Comparison of ENCODE assay signal across 1 cellular context in the genomic region with DNA sequence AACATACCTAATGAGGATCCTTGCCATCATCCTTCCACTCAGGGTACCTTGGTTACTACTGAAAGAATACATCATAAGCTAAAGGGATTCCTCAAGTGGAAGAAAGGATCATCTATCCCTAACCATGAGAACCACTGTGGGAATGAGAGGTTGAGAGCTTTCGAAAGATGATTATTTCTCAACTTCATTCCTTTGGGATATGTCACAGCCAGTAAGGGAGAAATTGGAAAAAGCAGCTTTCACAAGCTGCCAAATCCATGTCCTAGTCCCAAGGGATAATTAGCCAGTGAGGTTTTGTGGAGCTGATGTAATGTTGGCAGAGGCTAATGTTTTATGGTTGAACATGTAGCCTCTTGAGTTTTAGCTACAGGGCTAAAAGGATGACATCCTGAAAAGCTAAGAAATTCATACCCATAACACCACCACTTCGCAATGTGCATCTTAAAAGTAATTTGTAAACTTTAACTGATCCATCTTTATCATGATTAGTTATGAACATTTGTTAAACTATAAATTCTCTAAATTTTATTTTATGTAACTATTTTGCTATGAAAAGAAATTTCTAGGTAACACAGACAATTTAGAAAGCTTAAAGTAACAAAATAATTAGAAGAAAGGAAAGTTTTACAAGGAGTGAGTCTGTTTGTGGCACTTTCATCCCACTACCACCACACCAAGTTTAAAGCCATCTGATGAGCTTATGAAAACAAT.
TF ChIP-seq lines count a peak whose summit lies in the region.

No MANE protein-coding gene starts in this region.

TF ChIP-seq in HEK293, 187 proteins besides CTCF, POLR2A, EP300 and RAD21 (continued from another document and continues in another):
- TF ChIP-seq, protein P1, sequence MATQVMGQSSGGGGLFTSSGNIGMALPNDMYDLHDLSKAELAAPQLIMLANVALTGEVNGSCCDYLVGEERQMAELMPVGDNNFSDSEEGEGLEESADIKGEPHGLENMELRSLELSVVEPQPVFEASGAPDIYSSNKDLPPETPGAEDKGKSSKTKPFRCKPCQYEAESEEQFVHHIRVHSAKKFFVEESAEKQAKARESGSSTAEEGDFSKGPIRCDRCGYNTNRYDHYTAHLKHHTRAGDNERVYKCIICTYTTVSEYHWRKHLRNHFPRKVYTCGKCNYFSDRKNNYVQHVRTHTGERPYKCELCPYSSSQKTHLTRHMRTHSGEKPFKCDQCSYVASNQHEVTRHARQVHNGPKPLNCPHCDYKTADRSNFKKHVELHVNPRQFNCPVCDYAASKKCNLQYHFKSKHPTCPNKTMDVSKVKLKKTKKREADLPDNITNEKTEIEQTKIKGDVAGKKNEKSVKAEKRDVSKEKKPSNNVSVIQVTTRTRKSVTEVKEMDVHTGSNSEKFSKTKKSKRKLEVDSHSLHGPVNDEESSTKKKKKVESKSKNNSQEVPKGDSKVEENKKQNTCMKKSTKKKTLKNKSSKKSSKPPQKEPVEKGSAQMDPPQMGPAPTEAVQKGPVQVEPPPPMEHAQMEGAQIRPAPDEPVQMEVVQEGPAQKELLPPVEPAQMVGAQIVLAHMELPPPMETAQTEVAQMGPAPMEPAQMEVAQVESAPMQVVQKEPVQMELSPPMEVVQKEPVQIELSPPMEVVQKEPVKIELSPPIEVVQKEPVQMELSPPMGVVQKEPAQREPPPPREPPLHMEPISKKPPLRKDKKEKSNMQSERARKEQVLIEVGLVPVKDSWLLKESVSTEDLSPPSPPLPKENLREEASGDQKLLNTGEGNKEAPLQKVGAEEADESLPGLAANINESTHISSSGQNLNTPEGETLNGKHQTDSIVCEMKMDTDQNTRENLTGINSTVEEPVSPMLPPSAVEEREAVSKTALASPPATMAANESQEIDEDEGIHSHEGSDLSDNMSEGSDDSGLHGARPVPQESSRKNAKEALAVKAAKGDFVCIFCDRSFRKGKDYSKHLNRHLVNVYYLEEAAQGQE (tag by site-specific recombination; IDR thresholded peaks at IDR 0.05): no peak
- no peak for TF ChIP-seq YY1 (tag by site-specific recombination; IDR thresholded peaks at IDR 0.05)
- peak; percentile 95 for TF ChIP-seq ZEB2 (tag by site-specific recombination; IDR thresholded peaks at IDR 0.05)
- TF ChIP-seq IKZF3 (tag by site-specific recombination; IDR thresholded peaks at IDR 0.05): peak; percentile 85
- no peak for TF ChIP-seq ZNF404 (tag by site-specific recombination; IDR thresholded peaks at IDR 0.05)
- TF ChIP-seq ZNF768 (tag by site-specific recombination; IDR thresholded peaks at IDR 0.05): no peak
- no peak for TF ChIP-seq ZNF202 (tag by site-specific recombination; IDR thresholded peaks at IDR 0.05; ENCODE audit: borderline replicate concordance)
- TF ChIP-seq ZSCAN30 (tag by site-specific recombination; IDR thresholded peaks at IDR 0.05): peak; percentile 54; the same call in 1 of the 2 replicates
- no peak for TF ChIP-seq ZNF138 (tag by site-specific recombination; IDR thresholded peaks at IDR 0.05; ENCODE audit: borderline replicate concordance)
- TF ChIP-seq TRIM28 (IDR thresholded peaks at IDR 0.05; ENCODE audit: borderline replicate concordance, low read length): peak; percentile 51; the same call in 1 of the 2 replicates
- TF ChIP-seq, protein P2, sequence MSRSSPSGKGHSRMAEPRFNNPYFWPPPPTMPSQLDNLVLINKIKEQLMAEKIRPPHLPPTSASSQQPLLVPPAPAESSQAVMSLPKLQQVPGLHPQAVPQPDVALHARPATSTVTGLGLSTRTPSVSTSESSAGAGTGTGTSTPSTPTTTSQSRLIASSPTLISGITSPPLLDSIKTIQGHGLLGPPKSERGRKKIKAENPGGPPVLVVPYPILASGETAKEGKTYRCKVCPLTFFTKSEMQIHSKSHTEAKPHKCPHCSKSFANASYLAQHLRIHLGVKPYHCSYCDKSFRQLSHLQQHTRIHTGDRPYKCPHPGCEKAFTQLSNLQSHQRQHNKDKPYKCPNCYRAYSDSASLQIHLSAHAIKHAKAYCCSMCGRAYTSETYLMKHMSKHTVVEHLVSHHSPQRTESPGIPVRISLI (tag by site-specific recombination; IDR thresholded peaks at IDR 0.05): peak; percentile 39; the same call in 1 of the 2 replicates
- peak; percentile 92 for TF ChIP-seq ZNF629 (tag by site-specific recombination; IDR thresholded peaks at IDR 0.05)
- no peak for TF ChIP-seq KLF7 (tag by site-specific recombination; IDR thresholded peaks at IDR 0.05; ENCODE audit: borderline replicate concordance)
- peak; percentile 61 for TF ChIP-seq ZBTB17 (tag by site-specific recombination; IDR thresholded peaks at IDR 0.05)
- TF ChIP-seq HOXA7 (CRISPR knock-in tag; IDR thresholded peaks at IDR 0.05; ENCODE audit: borderline replicate concordance): no peak
- no peak for TF ChIP-seq BCL11B (tag by site-specific recombination; IDR thresholded peaks at IDR 0.05; ENCODE audit: low read depth)
- TF ChIP-seq, protein P3, sequence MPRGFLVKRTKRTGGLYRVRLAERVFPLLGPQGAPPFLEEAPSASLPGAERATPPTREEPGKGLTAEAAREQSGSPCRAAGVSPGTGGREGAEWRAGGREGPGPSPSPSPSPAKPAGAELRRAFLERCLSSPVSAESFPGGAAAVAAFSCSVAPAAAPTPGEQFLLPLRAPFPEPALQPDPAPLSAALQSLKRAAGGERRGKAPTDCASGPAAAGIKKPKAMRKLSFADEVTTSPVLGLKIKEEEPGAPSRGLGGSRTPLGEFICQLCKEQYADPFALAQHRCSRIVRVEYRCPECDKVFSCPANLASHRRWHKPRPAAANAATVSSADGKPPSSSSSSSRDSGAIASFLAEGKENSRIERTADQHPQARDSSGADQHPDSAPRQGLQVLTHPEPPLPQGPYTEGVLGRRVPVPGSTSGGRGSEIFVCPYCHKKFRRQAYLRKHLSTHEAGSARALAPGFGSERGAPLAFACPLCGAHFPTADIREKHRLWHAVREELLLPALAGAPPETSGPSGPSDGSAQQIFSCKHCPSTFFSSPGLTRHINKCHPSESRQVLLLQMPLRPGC (tag by site-specific recombination; IDR thresholded peaks at IDR 0.05): peak; percentile 94
- no peak for TF ChIP-seq ZNF223 (tag by site-specific recombination; IDR thresholded peaks at IDR 0.05)
- TF ChIP-seq, protein P4, sequence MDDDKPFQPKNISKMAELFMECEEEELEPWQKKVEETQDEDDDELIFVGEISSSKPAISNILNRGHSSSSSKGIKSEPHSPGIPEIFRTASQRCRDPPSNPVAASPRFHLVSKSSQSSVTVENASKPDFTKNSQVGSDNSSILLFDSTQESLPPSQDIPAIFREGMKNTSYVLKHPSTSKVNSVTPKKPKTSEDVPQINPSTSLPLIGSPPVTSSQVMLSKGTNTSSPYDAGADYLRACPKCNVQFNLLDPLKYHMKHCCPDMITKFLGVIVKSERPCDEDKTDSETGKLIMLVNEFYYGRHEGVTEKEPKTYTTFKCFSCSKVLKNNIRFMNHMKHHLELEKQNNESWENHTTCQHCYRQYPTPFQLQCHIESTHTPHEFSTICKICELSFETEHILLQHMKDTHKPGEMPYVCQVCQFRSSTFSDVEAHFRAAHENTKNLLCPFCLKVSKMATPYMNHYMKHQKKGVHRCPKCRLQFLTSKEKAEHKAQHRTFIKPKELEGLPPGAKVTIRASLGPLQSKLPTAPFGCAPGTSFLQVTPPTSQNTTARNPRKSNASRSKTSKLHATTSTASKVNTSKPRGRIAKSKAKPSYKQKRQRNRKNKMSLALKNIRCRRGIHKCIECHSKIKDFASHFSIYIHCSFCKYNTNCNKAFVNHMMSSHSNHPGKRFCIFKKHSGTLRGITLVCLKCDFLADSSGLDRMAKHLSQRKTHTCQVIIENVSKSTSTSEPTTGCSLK (tag by site-specific recombination; IDR thresholded peaks at IDR 0.05): no peak
- TF ChIP-seq, protein P5, sequence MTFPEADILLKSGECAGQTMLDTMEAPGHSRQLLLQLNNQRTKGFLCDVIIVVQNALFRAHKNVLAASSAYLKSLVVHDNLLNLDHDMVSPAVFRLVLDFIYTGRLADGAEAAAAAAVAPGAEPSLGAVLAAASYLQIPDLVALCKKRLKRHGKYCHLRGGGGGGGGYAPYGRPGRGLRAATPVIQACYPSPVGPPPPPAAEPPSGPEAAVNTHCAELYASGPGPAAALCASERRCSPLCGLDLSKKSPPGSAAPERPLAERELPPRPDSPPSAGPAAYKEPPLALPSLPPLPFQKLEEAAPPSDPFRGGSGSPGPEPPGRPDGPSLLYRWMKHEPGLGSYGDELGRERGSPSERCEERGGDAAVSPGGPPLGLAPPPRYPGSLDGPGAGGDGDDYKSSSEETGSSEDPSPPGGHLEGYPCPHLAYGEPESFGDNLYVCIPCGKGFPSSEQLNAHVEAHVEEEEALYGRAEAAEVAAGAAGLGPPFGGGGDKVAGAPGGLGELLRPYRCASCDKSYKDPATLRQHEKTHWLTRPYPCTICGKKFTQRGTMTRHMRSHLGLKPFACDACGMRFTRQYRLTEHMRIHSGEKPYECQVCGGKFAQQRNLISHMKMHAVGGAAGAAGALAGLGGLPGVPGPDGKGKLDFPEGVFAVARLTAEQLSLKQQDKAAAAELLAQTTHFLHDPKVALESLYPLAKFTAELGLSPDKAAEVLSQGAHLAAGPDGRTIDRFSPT (tag by site-specific recombination; IDR thresholded peaks at IDR 0.05): no peak
- TF ChIP-seq, protein P6, sequence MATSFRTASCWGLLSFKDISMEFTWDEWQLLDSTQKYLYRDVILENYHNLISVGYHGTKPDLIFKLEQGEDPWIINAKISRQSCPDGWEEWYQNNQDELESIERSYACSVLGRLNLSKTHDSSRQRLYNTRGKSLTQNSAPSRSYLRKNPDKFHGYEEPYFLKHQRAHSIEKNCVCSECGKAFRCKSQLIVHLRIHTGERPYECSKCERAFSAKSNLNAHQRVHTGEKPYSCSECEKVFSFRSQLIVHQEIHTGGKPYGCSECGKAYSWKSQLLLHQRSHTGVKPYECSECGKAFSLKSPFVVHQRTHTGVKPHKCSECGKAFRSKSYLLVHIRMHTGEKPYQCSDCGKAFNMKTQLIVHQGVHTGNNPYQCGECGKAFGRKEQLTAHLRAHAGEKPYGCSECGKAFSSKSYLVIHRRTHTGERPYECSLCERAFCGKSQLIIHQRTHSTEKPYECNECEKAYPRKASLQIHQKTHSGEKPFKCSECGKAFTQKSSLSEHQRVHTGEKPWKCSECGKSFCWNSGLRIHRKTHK (tag by site-specific recombination; IDR thresholded peaks at IDR 0.05): no peak
- peak; percentile 66; the same call in 1 of the 2 replicates for TF ChIP-seq SCRT1 (tag by site-specific recombination; IDR thresholded peaks at IDR 0.05; ENCODE audit: borderline replicate concordance)
- peak; percentile 71 for TF ChIP-seq OSR2 (tag by site-specific recombination; IDR thresholded peaks at IDR 0.05)
- TF ChIP-seq ZNF302 (tag by site-specific recombination; IDR thresholded peaks at IDR 0.05; ENCODE audit: low read depth): no peak
- no peak for TF ChIP-seq ZNF266 (tag by site-specific recombination; IDR thresholded peaks at IDR 0.05; ENCODE audit: low read depth)
- TF ChIP-seq, protein P7, sequence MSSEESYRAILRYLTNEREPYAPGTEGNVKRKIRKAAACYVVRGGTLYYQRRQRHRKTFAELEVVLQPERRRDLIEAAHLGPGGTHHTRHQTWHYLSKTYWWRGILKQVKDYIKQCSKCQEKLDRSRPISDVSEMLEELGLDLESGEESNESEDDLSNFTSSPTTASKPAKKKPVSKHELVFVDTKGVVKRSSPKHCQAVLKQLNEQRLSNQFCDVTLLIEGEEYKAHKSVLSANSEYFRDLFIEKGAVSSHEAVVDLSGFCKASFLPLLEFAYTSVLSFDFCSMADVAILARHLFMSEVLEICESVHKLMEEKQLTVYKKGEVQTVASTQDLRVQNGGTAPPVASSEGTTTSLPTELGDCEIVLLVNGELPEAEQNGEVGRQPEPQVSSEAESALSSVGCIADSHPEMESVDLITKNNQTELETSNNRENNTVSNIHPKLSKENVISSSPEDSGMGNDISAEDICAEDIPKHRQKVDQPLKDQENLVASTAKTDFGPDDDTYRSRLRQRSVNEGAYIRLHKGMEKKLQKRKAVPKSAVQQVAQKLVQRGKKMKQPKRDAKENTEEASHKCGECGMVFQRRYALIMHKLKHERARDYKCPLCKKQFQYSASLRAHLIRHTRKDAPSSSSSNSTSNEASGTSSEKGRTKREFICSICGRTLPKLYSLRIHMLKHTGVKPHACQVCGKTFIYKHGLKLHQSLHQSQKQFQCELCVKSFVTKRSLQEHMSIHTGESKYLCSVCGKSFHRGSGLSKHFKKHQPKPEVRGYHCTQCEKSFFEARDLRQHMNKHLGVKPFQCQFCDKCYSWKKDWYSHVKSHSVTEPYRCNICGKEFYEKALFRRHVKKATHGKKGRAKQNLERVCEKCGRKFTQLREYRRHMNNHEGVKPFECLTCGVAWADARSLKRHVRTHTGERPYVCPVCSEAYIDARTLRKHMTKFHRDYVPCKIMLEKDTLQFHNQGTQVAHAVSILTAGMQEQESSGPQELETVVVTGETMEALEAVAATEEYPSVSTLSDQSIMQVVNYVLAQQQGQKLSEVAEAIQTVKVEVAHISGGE (tag by site-specific recombination; conservative IDR thresholded peaks at IDR 0.05; ENCODE audit: low read depth): no peak
- no peak for TF ChIP-seq ZNF146 (tag by site-specific recombination; IDR thresholded peaks at IDR 0.05)
- no peak for TF ChIP-seq SP2 (tag by site-specific recombination; IDR thresholded peaks at IDR 0.05)
- no peak for TF ChIP-seq ZNF423 (tag by site-specific recombination; IDR thresholded peaks at IDR 0.05)
- TF ChIP-seq GLI2 (tag by site-specific recombination; IDR thresholded peaks at IDR 0.05; ENCODE audit: borderline replicate concordance, low read depth): 0 out of 2 replicates have a peak, but pooled peaks have one; percentile 57
- TF ChIP-seq, protein P8, sequence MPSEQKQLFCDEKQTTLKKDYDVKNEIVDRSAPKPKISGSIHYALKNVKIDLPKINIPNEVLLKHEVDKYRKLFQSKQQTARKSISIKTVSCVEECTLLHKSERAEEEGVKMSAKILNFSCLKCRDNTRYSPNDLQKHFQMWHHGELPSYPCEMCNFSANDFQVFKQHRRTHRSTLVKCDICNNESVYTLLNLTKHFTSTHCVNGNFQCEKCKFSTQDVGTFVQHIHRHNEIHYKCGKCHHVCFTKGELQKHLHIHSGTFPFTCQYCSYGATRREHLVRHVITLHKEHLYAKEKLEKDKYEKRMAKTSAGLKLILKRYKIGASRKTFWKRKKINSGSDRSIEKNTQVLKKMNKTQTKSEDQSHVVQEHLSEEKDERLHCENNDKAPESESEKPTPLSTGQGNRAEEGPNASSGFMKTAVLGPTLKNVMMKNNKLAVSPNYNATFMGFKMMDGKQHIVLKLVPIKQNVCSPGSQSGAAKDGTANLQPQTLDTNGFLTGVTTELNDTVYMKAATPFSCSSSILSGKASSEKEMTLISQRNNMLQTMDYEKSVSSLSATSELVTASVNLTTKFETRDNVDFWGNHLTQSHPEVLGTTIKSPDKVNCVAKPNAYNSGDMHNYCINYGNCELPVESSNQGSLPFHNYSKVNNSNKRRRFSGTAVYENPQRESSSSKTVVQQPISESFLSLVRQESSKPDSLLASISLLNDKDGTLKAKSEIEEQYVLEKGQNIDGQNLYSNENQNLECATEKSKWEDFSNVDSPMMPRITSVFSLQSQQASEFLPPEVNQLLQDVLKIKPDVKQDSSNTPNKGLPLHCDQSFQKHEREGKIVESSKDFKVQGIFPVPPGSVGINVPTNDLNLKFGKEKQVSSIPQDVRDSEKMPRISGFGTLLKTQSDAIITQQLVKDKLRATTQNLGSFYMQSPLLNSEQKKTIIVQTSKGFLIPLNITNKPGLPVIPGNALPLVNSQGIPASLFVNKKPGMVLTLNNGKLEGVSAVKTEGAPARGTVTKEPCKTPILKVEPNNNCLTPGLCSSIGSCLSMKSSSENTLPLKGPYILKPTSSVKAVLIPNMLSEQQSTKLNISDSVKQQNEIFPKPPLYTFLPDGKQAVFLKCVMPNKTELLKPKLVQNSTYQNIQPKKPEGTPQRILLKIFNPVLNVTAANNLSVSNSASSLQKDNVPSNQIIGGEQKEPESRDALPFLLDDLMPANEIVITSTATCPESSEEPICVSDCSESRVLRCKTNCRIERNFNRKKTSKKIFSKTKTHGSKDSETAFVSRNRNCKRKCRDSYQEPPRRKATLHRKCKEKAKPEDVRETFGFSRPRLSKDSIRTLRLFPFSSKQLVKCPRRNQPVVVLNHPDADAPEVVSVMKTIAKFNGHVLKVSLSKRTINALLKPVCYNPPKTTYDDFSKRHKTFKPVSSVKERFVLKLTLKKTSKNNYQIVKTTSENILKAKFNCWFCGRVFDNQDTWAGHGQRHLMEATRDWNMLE (tag by site-specific recombination; conservative IDR thresholded peaks at IDR 0.05; ENCODE audit: low read depth): no peak
- no peak for TF ChIP-seq ZNF654 (tag by site-specific recombination; IDR thresholded peaks at IDR 0.05; ENCODE audit: low read depth)
